In the genomic region with DNA sequence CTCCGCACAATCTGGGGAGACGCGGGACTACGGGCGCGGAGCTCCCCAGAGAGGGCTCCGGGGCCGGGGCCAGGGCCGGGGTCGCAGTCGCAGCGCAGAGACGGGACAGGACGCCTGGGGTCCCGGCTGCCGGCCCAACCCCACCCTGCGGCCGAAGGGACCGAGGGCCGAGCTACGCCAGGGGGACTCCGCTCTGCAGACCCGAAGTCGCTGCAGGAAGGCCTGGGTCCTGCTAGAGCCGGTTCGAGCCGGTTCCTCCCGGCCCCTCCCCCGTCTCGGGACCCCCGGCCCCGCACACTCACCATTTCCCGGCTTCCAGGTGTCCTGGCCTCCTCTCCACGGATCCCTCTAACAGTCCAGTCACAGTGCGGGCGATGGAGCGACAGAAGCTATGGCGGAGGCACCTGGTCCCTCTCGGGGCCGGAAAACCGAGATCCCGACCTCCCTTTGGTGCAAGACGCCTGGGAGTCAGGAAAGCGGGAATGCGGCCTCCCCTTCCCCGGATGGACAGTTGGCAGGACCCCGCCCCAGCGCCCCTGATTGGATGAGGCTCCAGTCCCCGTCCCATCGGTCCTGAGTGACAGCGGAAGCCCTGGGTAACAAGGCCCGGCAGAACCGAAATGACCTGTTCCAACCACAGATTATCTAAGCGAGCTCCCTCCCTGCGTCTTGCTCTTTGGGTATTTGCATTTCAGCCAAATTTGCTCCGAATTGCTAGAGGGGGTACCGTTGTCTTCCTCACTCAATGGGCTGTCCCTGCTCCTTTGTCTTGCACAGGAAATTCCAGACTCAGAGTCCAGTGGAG, we compare ENCODE assay signal across 8 cellular contexts. TPM values are rescaled to one million over a fixed set of nuclear protein-coding genes. Genes with fewer than 3 reads are reported as not detected.
DNase-seq lines count a peak whose midpoint lies in the region; ATAC-seq and TF ChIP-seq lines count a peak whose summit lies in the region.

TSS of gene ZNF625 (minus strand) at position 481 of the 805 bp plus-strand sequence. CDS start at position 305, 176 bp downstream.

- H3K4me1 ChIP-seq in gastroesophageal sphincter, result peaks cover 0 to 29% (median 3%) of the 10 kb centered on the region in 3 donors
- H3K4me1 ChIP-seq in upper lobe of right lung, result peaks cover 10% of the 10 kb centered on the region

- peak; percentile 36 to 39 for TF ChIP-seq POLR2A in gastroesophageal sphincter (IDR thresholded peaks at IDR 0.05)

- in situ Hi-C loops in GM13976 (cut with MboI; ENCODE audit: low sequenced_read_pairs, unreplicated experiment), result no loop called here

- ATAC-seq in HG03097 (IDR thresholded peaks at IDR 0.05; ENCODE audit: low FRiP score, unreplicated experiment) (peak; percentile 67), gastroesophageal sphincter (peak; percentile 97), upper lobe of right lung (peak; percentile 99)

- TF ChIP-seq CTCF in GM13976 (IDR thresholded peaks at IDR 0.05; ENCODE audit: borderline replicate concordance, control extremely low read depth, extremely low read depth, insufficient read depth, missing control alignments), result no peak
- TF ChIP-seq CTCF in gastroesophageal sphincter (IDR thresholded peaks at IDR 0.05), result no peak
- no peak for TF ChIP-seq CTCF in nephron progenitor cell (IDR thresholded peaks at IDR 0.05)
- TF ChIP-seq CTCF in upper lobe of right lung (IDR thresholded peaks at IDR 0.05), result no peak

- intact Hi-C loops in activated naive CD4-positive, alpha-beta T cell treated with anti-CD3 and anti-CD28 coated beads for 36 hours (cut with micrococcal nuclease), result no loop called here
- intact Hi-C loops in upper lobe of right lung (cut with DNase I), result no loop called here

- peaks cover 13% of the 10 kb centered on the region for H3K4me1 Mint-ChIP-seq in activated naive CD4-positive, alpha-beta T cell treated with anti-CD3 and anti-CD28 coated beads for 36 hours (ENCODE audit: low read depth)
- H3K4me1 Mint-ChIP-seq in nephron progenitor cell, result peaks cover 11% of the 10 kb centered on the region

- H3K27ac ChIP-seq in gastroesophageal sphincter (peak within 1 kb of the TSS; percentile 59 to 89 (median 80)), upper lobe of right lung (peak within 1 kb of the TSS; percentile 83)

- TF ChIP-seq EP300 in gastroesophageal sphincter (IDR thresholded peaks at IDR 0.05), result no peak

- peak within 1 kb of the TSS; percentile 86 for H3K4me3 Mint-ChIP-seq in activated naive CD4-positive, alpha-beta T cell treated with anti-CD3 and anti-CD28 coated beads for 36 hours
- peak within 1 kb of the TSS; percentile 88 for H3K4me3 Mint-ChIP-seq in nephron progenitor cell

- H3K4me3 ChIP-seq in gastroesophageal sphincter (peak within 1 kb of the TSS; percentile 70 to 80), upper lobe of right lung (peak within 1 kb of the TSS; percentile 78)

- H3K9me3 ChIP-seq in gastroesophageal sphincter (no peaks in the 10 kb centered on the region), upper lobe of right lung (no peaks in the 10 kb centered on the region)

- H3K36me3 Mint-ChIP-seq in activated naive CD4-positive, alpha-beta T cell treated with anti-CD3 and anti-CD28 coated beads for 36 hours (ENCODE audit: low read depth), result peaks cover 2% of the 10 kb centered on the region
- peaks cover 49% of the 10 kb centered on the region for H3K36me3 Mint-ChIP-seq in nephron progenitor cell (ENCODE audit: low read depth)

- peak within 1 kb of the TSS; percentile 59 for H3K27ac Mint-ChIP-seq in activated naive CD4-positive, alpha-beta T cell treated with anti-CD3 and anti-CD28 coated beads for 36 hours
- peak within 1 kb of the TSS; percentile 99 for H3K27ac Mint-ChIP-seq in nephron progenitor cell

- peak; percentile 50 for DNase-seq in 8988T
- peak; percentile 89 for DNase-seq in GM13976 (ENCODE audit: low spot score)
- peak; percentile 82 for DNase-seq in NCI-H526 treated with DMSO at 0.1 percent for 48 hours (lab: John Stamatoyannopoulos, UW)
- DNase-seq in activated naive CD4-positive, alpha-beta T cell treated with anti-CD3 and anti-CD28 coated beads for 36 hours, result peak; percentile 74
- peak; percentile 89 for DNase-seq in nephron progenitor cell
- peak; percentile 93 for DNase-seq in upper lobe of right lung

- CTCF ChIA-PET in activated naive CD4-positive, alpha-beta T cell treated with anti-CD3 and anti-CD28 coated beads for 36 hours (lab: Charles Lee), result interaction anchor here (0.6 to 1.4 kb wide), 6 partner anchors 16 to 1050 kb away, joined by 3 to 4 read pairs (median 3); partner anchors contain the start of gene ZNF20

- peaks cover 2% of the 10 kb centered on the region for H3K27me3 Mint-ChIP-seq in activated naive CD4-positive, alpha-beta T cell treated with anti-CD3 and anti-CD28 coated beads for 36 hours (ENCODE audit: low read depth)
- peaks cover 18% of the 10 kb centered on the region for H3K27me3 Mint-ChIP-seq in nephron progenitor cell (ENCODE audit: low read depth, poor library complexity)

- H3K27me3 ChIP-seq in gastroesophageal sphincter, result no peaks in the 10 kb centered on the region
- H3K27me3 ChIP-seq in upper lobe of right lung, result no peaks in the 10 kb centered on the region

- WGBS in gastroesophageal sphincter (ENCODE audit: low coverage in 1 of 2), 2 donors, result 0% methylated on average over 4 to 7 of the region's 57 CpGs

- peaks cover 0 to 8% of the 10 kb centered on the region in 2 donors for H3K36me3 ChIP-seq in gastroesophageal sphincter
- H3K36me3 ChIP-seq in upper lobe of right lung, result peaks cover 4% of the 10 kb centered on the region

- H3K9me3 Mint-ChIP-seq in activated naive CD4-positive, alpha-beta T cell treated with anti-CD3 and anti-CD28 coated beads for 36 hours, result no peaks in the 10 kb centered on the region
- H3K9me3 Mint-ChIP-seq in nephron progenitor cell, result peaks cover 73% of the 10 kb centered on the region

RNA-seq across cellular contexts. Expression of gene ZNF625, which starts in this region (rescaled TPM):
- 1 to 10 TPM; 2.8 to 3.5 TPM for total RNA-seq in activated naive CD4-positive, alpha-beta T cell treated with anti-CD3 and anti-CD28 coated beads for 36 hours
- total RNA-seq in gastroesophageal sphincter, result 10 to 100 TPM in 1 of 4 donors, 1 to 10 TPM in 3; 7.3 to 11.4 (median 8.0) TPM
- 8.5 TPM for total RNA-seq in upper lobe of right lung

Comparison
In these comparisons a context has a peak if more than half of its experiments do, and no peak if none do; other contexts are left out.
1. Peak in every context shown above with its lines: DNase-seq, ATAC-seq, H3K4me3 ChIP-seq and H3K27ac ChIP-seq.